In genomic region chr9:130331573-130331972, GRCh38 we compare ENCODE assay signal across 13 cellular contexts.
DNase-seq lines count a peak whose midpoint lies in the region; ATAC-seq and TF ChIP-seq lines count a peak whose summit lies in the region.
"Had no signal": no experiment of that assay in that cellular context is flagged by ENCODE, and none has a peak within 500 bp of the region (broad histone marks: within the 10 kb centered on the region; RNA-seq: fewer than 3 reads in every experiment).

No MANE protein-coding gene starts in this region.

- no peaks in the 10 kb centered on the region for H4K20me1 ChIP-seq in GM23248 (ENCODE audit: insufficient read depth)

- no peak overlapping the region for H3K27ac Mint-ChIP-seq in MCF 10A (ENCODE audit: low read depth, unreplicated experiment)
- H3K27ac Mint-ChIP-seq in activated T-cell treated with anti-CD3 and anti-CD28 coated beads, Interleukin-2, amount 50 U/mL, for 24 hours: no peak overlapping the region
- H3K27ac Mint-ChIP-seq: activated B cell treated with CpG ODN at 0.5 μM for 24 hours, progenitor cell of endocrine pancreas had no signal

- no peak overlapping the region for H2AFZ ChIP-seq in GM23248

- H3K9me3 Mint-ChIP-seq in MCF 10A (ENCODE audit: unreplicated experiment): no peaks in the 10 kb centered on the region
- H3K9me3 Mint-ChIP-seq in activated T-cell treated with anti-CD3 and anti-CD28 coated beads, Interleukin-2, amount 50 U/mL, for 24 hours: no peaks in the 10 kb centered on the region
- H3K9me3 Mint-ChIP-seq: activated B cell treated with CpG ODN at 0.5 μM for 24 hours had no signal

- no peak overlapping the region for H3K4me3 ChIP-seq in GM23248
- H3K4me3 ChIP-seq: HAP-1 had no signal

- no peak for TF ChIP-seq CTCF in MCF 10A (IDR thresholded peaks at IDR 0.05; ENCODE audit: unreplicated experiment)

- no peak overlapping the region for H3K4me2 ChIP-seq in GM23248 (ENCODE audit: unreplicated experiment)

- H3K36me3 Mint-ChIP-seq in MCF 10A (ENCODE audit: insufficient read depth, unreplicated experiment): no peaks in the 10 kb centered on the region
- no peaks in the 10 kb centered on the region for H3K36me3 Mint-ChIP-seq in activated T-cell treated with anti-CD3 and anti-CD28 coated beads, Interleukin-2, amount 50 U/mL, for 24 hours (ENCODE audit: low read depth)

- no peak overlapping the region for H3K27ac ChIP-seq in GM23248

- DNase-seq in GM23248: peak; percentile 92
- peak; percentile 15 for DNase-seq in MCF 10A (ENCODE audit: unreplicated experiment)
- peak; percentile 80 for DNase-seq in islet precursor cell
- DNase-seq in stromal cell of bone marrow (ENCODE audit: low read depth): peak; percentile 21
- no peak for DNase-seq in activated T-cell treated with anti-CD3 and anti-CD28 coated beads, Interleukin-2, amount 50 U/mL, for 24 hours
- no peak for DNase-seq in mesenteric fat pad (ENCODE audit: low spot score)
- DNase-seq in stimulated activated naive CD8-positive, alpha-beta T cell treated with anti-CD3 and anti-CD28 coated beads, Interleukin-15, Interleukin-2, amounts not matched to agents 100 U/mL and 50 U/mL, for 24 hours: no peak
- DNase-seq: activated B cell treated with CpG ODN at 0.5 μM for 24 hours, Calu3, NCI-H1417 treated with DMSO at 0.1 percent for 48 hours had no signal

- H3K36me3 ChIP-seq in GM23248 (ENCODE audit: low read depth): no peaks in the 10 kb centered on the region
- H3K36me3 ChIP-seq: HAP-1 had no signal

- 9 to 13% methylated on average over 10 to 13 of the region's 13 CpGs for WGBS in GM23248 (ENCODE audit: low coverage in 1 of 2, low lambda C conversion rate in 2 of 2, missing lambda C conversion rate in 2 of 2), 2 experiments

- no peaks in the 10 kb centered on the region for H3K4me1 Mint-ChIP-seq in MCF 10A (ENCODE audit: insufficient read depth, unreplicated experiment)
- no peaks in the 10 kb centered on the region for H3K4me1 Mint-ChIP-seq in activated T-cell treated with anti-CD3 and anti-CD28 coated beads, Interleukin-2, amount 50 U/mL, for 24 hours (ENCODE audit: low read depth)
- H3K4me1 Mint-ChIP-seq: activated B cell treated with CpG ODN at 0.5 μM for 24 hours had no signal

- no peak overlapping the region for H3K4me3 Mint-ChIP-seq in MCF 10A (ENCODE audit: unreplicated experiment)
- H3K4me3 Mint-ChIP-seq in activated T-cell treated with anti-CD3 and anti-CD28 coated beads, Interleukin-2, amount 50 U/mL, for 24 hours: no peak overlapping the region
- H3K4me3 Mint-ChIP-seq: activated B cell treated with CpG ODN at 0.5 μM for 24 hours had no signal

- intact Hi-C loops in MCF 10A (cut with micrococcal nuclease): no loop called here

- in situ Hi-C loops in GM23248 (cut with MboI): loop anchor here (10.0 to 25.0 kb wide), 2 partner anchors 217 to 444 kb away; no protein-coding TSS in a partner anchor

- no TSS peak for BruUV-seq in MCF 10A (replicated peaks; lab: Mats Ljungman, UMichigan)

- no peaks in the 10 kb centered on the region for H3K9me2 ChIP-seq in GM23248 (ENCODE audit: insufficient read depth)

- no peak for ATAC-seq in stimulated activated naive CD8-positive, alpha-beta T cell treated with anti-CD3 and anti-CD28 coated beads, Interleukin-15, Interleukin-2, amounts not matched to agents 100 U/mL and 50 U/mL, for 24 hours
- no peak for ATAC-seq in GM18858 (IDR thresholded peaks at IDR 0.05; ENCODE audit: unreplicated experiment)

- peaks cover 91% of the 10 kb centered on the region for H3K27me3 Mint-ChIP-seq in MCF 10A (ENCODE audit: insufficient read depth, unreplicated experiment)
- H3K27me3 Mint-ChIP-seq in activated T-cell treated with anti-CD3 and anti-CD28 coated beads, Interleukin-2, amount 50 U/mL, for 24 hours: peaks cover 63% of the 10 kb centered on the region

- no peak overlapping the region; the same call in 1 of the 2 replicates for H3K9ac ChIP-seq in GM23248

- peaks cover 11% of the 10 kb centered on the region for H3K4me1 ChIP-seq in GM23248 (ENCODE audit: insufficient read depth)
- H3K4me1 ChIP-seq: HAP-1 had no signal

- CTCF ChIA-PET in MCF 10A (lab: Yijun Ruan, JAX): no interaction called here

- no peaks in the 10 kb centered on the region for H3K79me2 ChIP-seq in GM23248 (ENCODE audit: insufficient read depth)

- H3K9me3 ChIP-seq in GM23248 (ENCODE audit: low read depth): no peaks in the 10 kb centered on the region
- H3K9me3 ChIP-seq: HAP-1 had no signal

- POLR2A ChIA-PET in MCF 10A (lab: Yijun Ruan, JAX): no interaction called here

- H3K27me3 ChIP-seq in GM23248 (replicated peaks; ENCODE audit: insufficient read depth): peaks cover 13% of the 10 kb centered on the region

- H3F3A ChIP-seq in GM23248 (ENCODE audit: insufficient read depth): 0 out of 2 replicates have a peak, but pooled peaks cover 5% of the 10 kb centered on the region

Comparison
In these comparisons a context has a peak if more than half of its experiments do, and no peak if none do; other contexts are left out.
1. DNase-seq: peak in GM23248 (single experiment), MCF 10A (single experiment), islet precursor cell (single experiment) and stromal cell of bone marrow (single experiment); none in activated T-cell treated with anti-CD3 and anti-CD28 coated beads, Interleukin-2, amount 50 U/mL, for 24 hours (single experiment), mesenteric fat pad (single experiment) and stimulated activated naive CD8-positive, alpha-beta T cell treated with anti-CD3 and anti-CD28 coated beads, Interleukin-15, Interleukin-2, amounts not matched to agents 100 U/mL and 50 U/mL, for 24 hours (single experiment).